ENCODE assay signal across 1 cellular context in genomic region chr10:71746344-71747037, GRCh38.
TF ChIP-seq lines count a peak whose summit lies in the region.

No MANE protein-coding gene starts in this region.

TF ChIP-seq in K562, 482 proteins besides CTCF, POLR2A, EP300 and RAD21 (continued from another document and continues in another):
- peak; percentile 49; the same call in 1 of the 2 replicates for TF ChIP-seq USF2 (CRISPR knock-in tag; IDR thresholded peaks at IDR 0.05)
- TF ChIP-seq YY1 (IDR thresholded peaks at IDR 0.05; ENCODE audit: borderline replicate concordance in 1 of 3, control insufficient read depth in 1 of 3, extremely low read depth in 1 of 3, insufficient read depth in 3 of 3, insufficient read length in 1 of 3, insufficient replicate concordance in 2 of 3, low read depth in 1 of 3, low read length in 2 of 3) = no peak
- TF ChIP-seq HSF4 (CRISPR knock-in tag; IDR thresholded peaks at IDR 0.05; ENCODE audit: borderline replicate concordance) = no peak
- no peak for TF ChIP-seq PHB2 (IDR thresholded peaks at IDR 0.05; ENCODE audit: low read depth)
- TF ChIP-seq ZNF175 (CRISPR knock-in tag; IDR thresholded peaks at IDR 0.05; ENCODE audit: low read depth) = peak; percentile 86; the same call in 1 of the 2 replicates
- TF ChIP-seq ELF2 (CRISPR knock-in tag; IDR thresholded peaks at IDR 0.05) = no peak
- 0 out of 2 replicates have a peak, but pooled peaks have one; percentile 3 for TF ChIP-seq NR4A1 (CRISPR knock-in tag; IDR thresholded peaks at IDR 0.05)
- peak; percentile 85; the same call in 1 of the 2 replicates for TF ChIP-seq NR4A1 (tag; IDR thresholded peaks at IDR 0.05)
- no peak for TF ChIP-seq POLR2H (tag; IDR thresholded peaks at IDR 0.05; ENCODE audit: low read depth)
- no peak for TF ChIP-seq ZNF143 (CRISPR knock-in tag; IDR thresholded peaks at IDR 0.05)
- TF ChIP-seq RERE (CRISPR knock-in tag; IDR thresholded peaks at IDR 0.05; ENCODE audit: borderline replicate concordance) = no peak
- TF ChIP-seq ZNF644 (tag; IDR thresholded peaks at IDR 0.05; ENCODE audit: low read depth) = peak; percentile 16; the same call in 1 of the 2 replicates
- TF ChIP-seq ZNF449 (CRISPR knock-in tag; IDR thresholded peaks at IDR 0.05) = no peak
- no peak for TF ChIP-seq MLLT1 (IDR thresholded peaks at IDR 0.05)
- peak; percentile 65; the same call in 1 of the 2 replicates for TF ChIP-seq ZBTB7A (IDR thresholded peaks at IDR 0.05; ENCODE audit: borderline replicate concordance, control insufficient read depth, low read depth, low read length)
- TF ChIP-seq SETDB1 (IDR thresholded peaks at IDR 0.05; ENCODE audit: low read length) = no peak
- TF ChIP-seq, protein P1, sequence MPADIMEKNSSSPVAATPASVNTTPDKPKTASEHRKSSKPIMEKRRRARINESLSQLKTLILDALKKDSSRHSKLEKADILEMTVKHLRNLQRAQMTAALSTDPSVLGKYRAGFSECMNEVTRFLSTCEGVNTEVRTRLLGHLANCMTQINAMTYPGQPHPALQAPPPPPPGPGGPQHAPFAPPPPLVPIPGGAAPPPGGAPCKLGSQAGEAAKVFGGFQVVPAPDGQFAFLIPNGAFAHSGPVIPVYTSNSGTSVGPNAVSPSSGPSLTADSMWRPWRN (IDR thresholded peaks at IDR 0.05; ENCODE audit: low read depth) = peak; percentile 69
- peak in 1 of 2 experiments; percentile 57; a peak in 2 of 4 replicates for TF ChIP-seq TRIM24 (IDR thresholded peaks at IDR 0.05)
- no peak for TF ChIP-seq ATF1 (CRISPR knock-in tag; IDR thresholded peaks at IDR 0.05)
- TF ChIP-seq ATF1 (tag; IDR thresholded peaks at IDR 0.05) = peak; percentile 65
- no peak for TF ChIP-seq ZNF699 (CRISPR knock-in tag; IDR thresholded peaks at IDR 0.05; ENCODE audit: insufficient replicate concordance)
- TF ChIP-seq HDGF (IDR thresholded peaks at IDR 0.05) = peak; percentile 92
- no peak for TF ChIP-seq RBM39 (optimal IDR thresholded peaks at IDR 0.05; ENCODE audit: low read depth, low read length)
- TF ChIP-seq ZNF23 (CRISPR knock-in tag; IDR thresholded peaks at IDR 0.05) = no peak
- no peak for TF ChIP-seq HMGN3 (IDR thresholded peaks at IDR 0.05; ENCODE audit: borderline replicate concordance, extremely low read depth, insufficient read length, low read depth, low read length)
- TF ChIP-seq NUFIP1 (IDR thresholded peaks at IDR 0.05; ENCODE audit: partially characterized antibody) = no peak
- peak; percentile 2; the same call in 1 of the 2 replicates for TF ChIP-seq ZBTB12 (CRISPR knock-in tag; IDR thresholded peaks at IDR 0.05)
- TF ChIP-seq ATF3 (IDR thresholded peaks at IDR 0.05) = no peak
- no peak for TF ChIP-seq ATF3 (CRISPR knock-in tag; conservative IDR thresholded peaks at IDR 0.05)
- peak; percentile 13; the same call in 1 of the 2 replicates for TF ChIP-seq HCFC1 (IDR thresholded peaks at IDR 0.05; ENCODE audit: low read depth, low read length)
- TF ChIP-seq, protein P2, sequence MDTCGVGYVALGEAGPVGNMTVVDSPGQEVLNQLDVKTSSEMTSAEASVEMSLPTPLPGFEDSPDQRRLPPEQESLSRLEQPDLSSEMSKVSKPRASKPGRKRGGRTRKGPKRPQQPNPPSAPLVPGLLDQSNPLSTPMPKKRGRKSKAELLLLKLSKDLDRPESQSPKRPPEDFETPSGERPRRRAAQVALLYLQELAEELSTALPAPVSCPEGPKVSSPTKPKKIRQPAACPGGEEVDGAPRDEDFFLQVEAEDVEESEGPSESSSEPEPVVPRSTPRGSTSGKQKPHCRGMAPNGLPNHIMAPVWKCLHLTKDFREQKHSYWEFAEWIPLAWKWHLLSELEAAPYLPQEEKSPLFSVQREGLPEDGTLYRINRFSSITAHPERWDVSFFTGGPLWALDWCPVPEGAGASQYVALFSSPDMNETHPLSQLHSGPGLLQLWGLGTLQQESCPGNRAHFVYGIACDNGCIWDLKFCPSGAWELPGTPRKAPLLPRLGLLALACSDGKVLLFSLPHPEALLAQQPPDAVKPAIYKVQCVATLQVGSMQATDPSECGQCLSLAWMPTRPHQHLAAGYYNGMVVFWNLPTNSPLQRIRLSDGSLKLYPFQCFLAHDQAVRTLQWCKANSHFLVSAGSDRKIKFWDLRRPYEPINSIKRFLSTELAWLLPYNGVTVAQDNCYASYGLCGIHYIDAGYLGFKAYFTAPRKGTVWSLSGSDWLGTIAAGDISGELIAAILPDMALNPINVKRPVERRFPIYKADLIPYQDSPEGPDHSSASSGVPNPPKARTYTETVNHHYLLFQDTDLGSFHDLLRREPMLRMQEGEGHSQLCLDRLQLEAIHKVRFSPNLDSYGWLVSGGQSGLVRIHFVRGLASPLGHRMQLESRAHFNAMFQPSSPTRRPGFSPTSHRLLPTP (IDR thresholded peaks at IDR 0.05; ENCODE audit: borderline replicate concordance, extremely low read depth, insufficient read length) = no peak
- peak; percentile 92; the same call in 1 of the 2 replicates for TF ChIP-seq MYNN (IDR thresholded peaks at IDR 0.05)
- TF ChIP-seq MYNN (CRISPR knock-in tag; IDR thresholded peaks at IDR 0.05) = no peak
- TF ChIP-seq DMBX1 (CRISPR knock-in tag; IDR thresholded peaks at IDR 0.05; ENCODE audit: borderline replicate concordance) = peak; percentile 77; the same call in 1 of the 2 replicates
- no peak for TF ChIP-seq FOXJ3 (CRISPR knock-in tag; IDR thresholded peaks at IDR 0.05)
- TF ChIP-seq ZNF668 (CRISPR knock-in tag; IDR thresholded peaks at IDR 0.05) = no peak
- TF ChIP-seq ZFPM2 (CRISPR knock-in tag; IDR thresholded peaks at IDR 0.05) = no peak
- TF ChIP-seq ZNF253 (CRISPR knock-in tag; conservative IDR thresholded peaks at IDR 0.05) = no peak
- no peak for TF ChIP-seq XRCC5 (IDR thresholded peaks at IDR 0.05; ENCODE audit: low read depth, low read length)
- TF ChIP-seq SP1 (CRISPR knock-in tag; IDR thresholded peaks at IDR 0.05) = peak; percentile 68
- no peak; the same call in 1 of the 2 replicates for TF ChIP-seq ZNF79 (CRISPR knock-in tag; IDR thresholded peaks at IDR 0.05; ENCODE audit: low read depth)
- TF ChIP-seq, protein P3, sequence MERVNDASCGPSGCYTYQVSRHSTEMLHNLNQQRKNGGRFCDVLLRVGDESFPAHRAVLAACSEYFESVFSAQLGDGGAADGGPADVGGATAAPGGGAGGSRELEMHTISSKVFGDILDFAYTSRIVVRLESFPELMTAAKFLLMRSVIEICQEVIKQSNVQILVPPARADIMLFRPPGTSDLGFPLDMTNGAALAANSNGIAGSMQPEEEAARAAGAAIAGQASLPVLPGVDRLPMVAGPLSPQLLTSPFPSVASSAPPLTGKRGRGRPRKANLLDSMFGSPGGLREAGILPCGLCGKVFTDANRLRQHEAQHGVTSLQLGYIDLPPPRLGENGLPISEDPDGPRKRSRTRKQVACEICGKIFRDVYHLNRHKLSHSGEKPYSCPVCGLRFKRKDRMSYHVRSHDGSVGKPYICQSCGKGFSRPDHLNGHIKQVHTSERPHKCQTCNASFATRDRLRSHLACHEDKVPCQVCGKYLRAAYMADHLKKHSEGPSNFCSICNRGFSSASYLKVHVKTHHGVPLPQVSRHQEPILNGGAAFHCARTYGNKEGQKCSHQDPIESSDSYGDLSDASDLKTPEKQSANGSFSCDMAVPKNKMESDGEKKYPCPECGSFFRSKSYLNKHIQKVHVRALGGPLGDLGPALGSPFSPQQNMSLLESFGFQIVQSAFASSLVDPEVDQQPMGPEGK (CRISPR knock-in tag; IDR thresholded peaks at IDR 0.05; ENCODE audit: borderline replicate concordance) = no peak
